ENCODE assay signal across 30 cellular contexts in genomic region chr5:32827981-32828380, GRCh38.
"Had no signal": no experiment of that assay in that cellular context is flagged by ENCODE, and none has a peak within 500 bp of the region (broad histone marks: within the 10 kb centered on the region; RNA-seq: fewer than 3 reads in every experiment).

No MANE protein-coding gene starts in this region.

- H3K9me3 ChIP-seq: esophagus squamous epithelium, gastroesophageal sphincter, testis had no signal

- H3K27ac ChIP-seq: epithelial cell of prostate, esophagus squamous epithelium, gastroesophageal sphincter, testis had no signal

- ATAC-seq: activated naive CD8-positive, alpha-beta T cell treated with anti-CD3 and anti-CD28 coated beads, Interleukin-2, amount 50 U/mL, for 24 hours; gastroesophageal sphincter; left colon; naive thymus-derived CD8-positive, alpha-beta T cell; right cardiac atrium; T-helper 17 cell; WTC11 had no signal

- H3K27me3 ChIP-seq: esophagus squamous epithelium, gastroesophageal sphincter, testis had no signal

- H3K4me3 ChIP-seq: esophagus squamous epithelium, gastroesophageal sphincter, testis had no signal

- H3K4me1 ChIP-seq: esophagus squamous epithelium, gastroesophageal sphincter had no signal

- DNase-seq: activated CD4-positive, alpha-beta memory T cell treated with anti-CD3 and anti-CD28 coated beads, Interleukin-2, amount 10 ng/mL, durations not matched to agents 7 days and 5 days; activated CD4-positive, alpha-beta T cell treated with anti-CD3 and anti-CD28 coated beads for 1 hour; activated CD4-positive, alpha-beta T cell treated with anti-CD3 and anti-CD28 coated beads, Interleukin-2, amount 10 ng/mL, durations not matched to agents 7 days and 5 days; activated CD8-positive, alpha-beta memory T cell treated with anti-CD3 and anti-CD28 coated beads, Interleukin-2, amount 50 U/mL, for 48 hours; activated naive CD8-positive, alpha-beta T cell treated with anti-CD3 and anti-CD28 coated beads, Interleukin-2, amount 50 U/mL, for 24 hours; activated T-cell treated with anti-CD3 and anti-CD28 coated beads, Interleukin-2, amount 50 U/mL, for 24 hours; dermis blood vessel endothelial cell; effector CD4-positive, alpha-beta T cell; esophagus squamous epithelium; head of caudate nucleus; hippocampal formation; kidney; left colon; midbrain; naive thymus-derived CD8-positive, alpha-beta T cell; occipital lobe; right cardiac atrium; stimulated activated CD4-positive, alpha-beta T cell treated with anti-CD3 and anti-CD28 coated beads, Interleukin-2, amount 100 ng/mL, for 48 hours; stimulated activated naive CD4-positive, alpha-beta T cell treated with Interleukin-2 at 50 U/mL for 16 hours; T-helper 17 cell; T1000; testis; trophoblast cell had no signal

- H3K36me3 ChIP-seq: esophagus squamous epithelium, gastroesophageal sphincter had no signal

- FAIRE-seq: bronchial epithelial cell, colon, endometrium, kidney, urothelium cell line had no signal
